In the genomic region with DNA sequence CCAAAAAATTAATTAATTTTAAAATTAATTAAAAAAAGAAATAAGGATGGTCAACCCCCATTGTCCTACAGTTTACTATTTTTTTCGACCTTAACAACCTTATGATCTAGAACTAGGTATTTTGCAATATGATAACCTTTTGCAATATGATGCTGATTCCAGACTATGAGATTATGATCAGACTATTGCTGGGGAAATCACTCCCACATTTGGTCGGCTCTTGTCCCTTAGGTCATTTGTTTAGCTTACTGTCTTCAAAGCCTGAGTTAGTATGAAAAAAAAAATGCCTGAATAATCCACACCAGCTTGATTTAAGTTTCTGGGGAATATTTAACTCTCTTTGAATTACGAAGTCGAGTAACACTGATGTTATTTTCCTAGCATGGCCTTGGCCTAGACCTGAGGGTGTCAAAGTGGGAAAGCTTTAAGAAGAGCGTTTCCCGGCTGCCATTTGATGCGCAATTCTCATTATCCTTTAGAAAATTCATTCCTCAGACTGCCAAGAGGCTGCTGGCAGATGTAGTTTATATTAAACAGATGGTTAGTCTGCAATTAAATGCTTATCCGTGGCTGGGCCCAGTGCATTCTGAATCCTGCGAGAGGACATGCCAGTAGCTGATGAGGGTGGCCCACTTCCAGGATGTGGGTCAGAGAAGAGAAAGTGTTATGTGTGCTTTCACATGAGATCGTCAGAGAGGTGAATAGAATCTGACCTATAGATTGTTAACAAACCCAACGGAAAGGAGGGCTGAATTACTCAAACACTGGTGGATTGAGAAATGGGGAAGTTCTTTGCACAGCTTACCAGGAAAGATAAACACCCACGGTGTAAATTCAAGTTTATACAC, we compare ENCODE assay signal across 12 cellular contexts.
DNase-seq lines count a peak whose midpoint lies in the region; ATAC-seq, FAIRE-seq and TF ChIP-seq lines count a peak whose summit lies in the region.
"Had no signal": no experiment of that assay in that cellular context is flagged by ENCODE, and none has a peak within 500 bp of the region (broad histone marks: within the 10 kb centered on the region; RNA-seq: fewer than 3 reads in every experiment).

No MANE protein-coding gene starts in this region.

- CTCF ChIA-PET in MCF 10A (lab: Yijun Ruan, JAX): interaction anchor here (0.6 kb wide), 3 partner anchors 162 to 644 kb away, joined by 3 to 4 read pairs (median 4); no protein-coding TSS in a partner anchor
- CTCF ChIA-PET in activated CD8-positive, alpha-beta T cell treated with anti-CD3 and anti-CD28 coated beads, Interleukin-2, amount 10 ng/mL, durations not matched to agents 7 days and 5 days (lab: Charles Lee): interaction anchor here (0.6 to 1.1 kb wide), 2 partner anchors 11 to 545 kb away, joined by 3 read pairs; no protein-coding TSS in a partner anchor

- H3K36me3 Mint-ChIP-seq in MCF 10A (ENCODE audit: insufficient read depth, unreplicated experiment): no peaks in the 10 kb centered on the region
- no peaks in the 10 kb centered on the region for H3K36me3 Mint-ChIP-seq in activated CD8-positive, alpha-beta T cell treated with anti-CD3 and anti-CD28 coated beads, Interleukin-2, amount 10 ng/mL, durations not matched to agents 7 days and 5 days (ENCODE audit: low read depth)
- no peaks in the 10 kb centered on the region for H3K36me3 Mint-ChIP-seq in activated T-helper 2 cell treated with anti-CD3 and anti-CD28 coated beads, Interferon-gamma antibody, Interleukin-2, Interleukin-4, amounts not matched to agents 10 μg/mL and 5 μg/mL and 100 μg/mL, durations not matched to agents 14 hours and 24 hours and 36 hours (ENCODE audit: low read depth)

- H3K4me1 Mint-ChIP-seq in MCF 10A (ENCODE audit: insufficient read depth, unreplicated experiment): no peaks in the 10 kb centered on the region
- H3K4me1 Mint-ChIP-seq in activated CD8-positive, alpha-beta T cell treated with anti-CD3 and anti-CD28 coated beads, Interleukin-2, amount 10 ng/mL, durations not matched to agents 7 days and 5 days (ENCODE audit: low read depth): peaks cover 8% of the 10 kb centered on the region
- H3K4me1 Mint-ChIP-seq in activated T-helper 2 cell treated with anti-CD3 and anti-CD28 coated beads, Interferon-gamma antibody, Interleukin-2, Interleukin-4, amounts not matched to agents 10 μg/mL and 5 μg/mL and 100 μg/mL, durations not matched to agents 14 hours and 24 hours and 36 hours (ENCODE audit: low read depth): peaks cover 5% of the 10 kb centered on the region

- BruUV-seq in MCF 10A (replicated peaks; lab: Mats Ljungman, UMichigan): no TSS peak

- H3K27ac Mint-ChIP-seq in MCF 10A (ENCODE audit: low read depth, unreplicated experiment): no peak overlapping the region
- H3K27ac Mint-ChIP-seq in activated CD8-positive, alpha-beta T cell treated with anti-CD3 and anti-CD28 coated beads, Interleukin-2, amount 10 ng/mL, durations not matched to agents 7 days and 5 days: no peak overlapping the region
- H3K27ac Mint-ChIP-seq in activated T-helper 2 cell treated with anti-CD3 and anti-CD28 coated beads, Interferon-gamma antibody, Interleukin-2, Interleukin-4, amounts not matched to agents 10 μg/mL and 5 μg/mL and 100 μg/mL, durations not matched to agents 14 hours and 24 hours and 36 hours: no peak overlapping the region
- H3K27ac Mint-ChIP-seq: activated T-helper 1 cell treated with anti-CD3 and anti-CD28 coated beads, Interleukin-12 subunit alpha, Interleukin-12 subunit beta, Interleukin-2, Interleukin-4 antibody, amounts not matched to agents 30 ng/mL and 10 ng/mL and 1 ng/mL, durations not matched to agents 14 hours and 24 hours and 36 hours had no signal

- DNase-seq in MCF 10A (ENCODE audit: unreplicated experiment) (peak; percentile 5), breast epithelium (ENCODE audit: low spot score in 2 of 2) (no peak), inferior parietal cortex (ENCODE audit: extremely low spot score) (peak; percentile 20), urothelium cell line (ENCODE audit: low spot score) (peak; percentile 12)
- DNase-seq in activated CD8-positive, alpha-beta T cell treated with anti-CD3 and anti-CD28 coated beads, Interleukin-2, amount 10 ng/mL, durations not matched to agents 7 days and 5 days: peak; percentile 50
- no peak for DNase-seq in activated CD4-positive, alpha-beta T cell treated with anti-CD3 and anti-CD28 coated beads, Interleukin-2, amount 50 U/mL, for 48 hours
- DNase-seq in activated T-helper 2 cell treated with anti-CD3 and anti-CD28 coated beads, Interferon-gamma antibody, Interleukin-2, Interleukin-4, amounts not matched to agents 10 μg/mL and 5 μg/mL and 100 μg/mL, durations not matched to agents 14 hours and 24 hours and 36 hours (ENCODE audit: low spot score): no peak
- DNase-seq: ACHN; Peyer's patch; stimulated activated CD4-positive, alpha-beta T cell treated with anti-CD3 and anti-CD28 coated beads, Interleukin-1b, Interleukin-23, amount 100 ng/mL, for 48 hours had no signal

- H3K4me3 Mint-ChIP-seq in MCF 10A (ENCODE audit: unreplicated experiment): no peak overlapping the region
- no peak overlapping the region for H3K4me3 Mint-ChIP-seq in activated CD8-positive, alpha-beta T cell treated with anti-CD3 and anti-CD28 coated beads, Interleukin-2, amount 10 ng/mL, durations not matched to agents 7 days and 5 days
- no peak overlapping the region for H3K4me3 Mint-ChIP-seq in activated T-helper 2 cell treated with anti-CD3 and anti-CD28 coated beads, Interferon-gamma antibody, Interleukin-2, Interleukin-4, amounts not matched to agents 10 μg/mL and 5 μg/mL and 100 μg/mL, durations not matched to agents 14 hours and 24 hours and 36 hours (ENCODE audit: low read depth)
- H3K4me3 Mint-ChIP-seq: activated T-helper 1 cell treated with anti-CD3 and anti-CD28 coated beads, Interleukin-12 subunit alpha, Interleukin-12 subunit beta, Interleukin-2, Interleukin-4 antibody, amounts not matched to agents 30 ng/mL and 10 ng/mL and 1 ng/mL, durations not matched to agents 14 hours and 24 hours and 36 hours had no signal

- ATAC-seq in activated CD8-positive, alpha-beta T cell treated with anti-CD3 and anti-CD28 coated beads, Interleukin-2, amount 10 ng/mL, durations not matched to agents 7 days and 5 days: no peak
- no peak for ATAC-seq in GM18861 (IDR thresholded peaks at IDR 0.05; ENCODE audit: unreplicated experiment)

- no peaks in the 10 kb centered on the region for H3K9me3 ChIP-seq in breast epithelium
- H3K9me3 ChIP-seq: Peyer's patch had no signal

- TF ChIP-seq CTCF in MCF 10A (IDR thresholded peaks at IDR 0.05; ENCODE audit: unreplicated experiment): no peak
- no peak for TF ChIP-seq CTCF in breast epithelium (IDR thresholded peaks at IDR 0.05)

- intact Hi-C loops in MCF 10A (cut with micrococcal nuclease): no loop called here
- intact Hi-C loops in breast epithelium (cut with DNase I; ENCODE audit: low total_unique reads): no loop called here
- intact Hi-C loops in activated T-helper 2 cell treated with anti-CD3 and anti-CD28 coated beads, Interferon-gamma antibody, Interleukin-2, Interleukin-4, amounts not matched to agents 10 μg/mL and 5 μg/mL and 100 μg/mL, durations not matched to agents 14 hours and 24 hours and 36 hours (cut with micrococcal nuclease): no loop called here

- H3K4me3 ChIP-seq in breast epithelium: no peak overlapping the region
- H3K4me3 ChIP-seq: Peyer's patch had no signal

- TF ChIP-seq POLR2A in breast epithelium (IDR thresholded peaks at IDR 0.05): no peak

- H3K9me3 Mint-ChIP-seq in MCF 10A (ENCODE audit: unreplicated experiment): no peaks in the 10 kb centered on the region
- H3K9me3 Mint-ChIP-seq in activated CD8-positive, alpha-beta T cell treated with anti-CD3 and anti-CD28 coated beads, Interleukin-2, amount 10 ng/mL, durations not matched to agents 7 days and 5 days (ENCODE audit: insufficient read depth): no peaks in the 10 kb centered on the region
- no peaks in the 10 kb centered on the region for H3K9me3 Mint-ChIP-seq in activated T-helper 2 cell treated with anti-CD3 and anti-CD28 coated beads, Interferon-gamma antibody, Interleukin-2, Interleukin-4, amounts not matched to agents 10 μg/mL and 5 μg/mL and 100 μg/mL, durations not matched to agents 14 hours and 24 hours and 36 hours
- H3K9me3 Mint-ChIP-seq: activated T-helper 1 cell treated with anti-CD3 and anti-CD28 coated beads, Interleukin-12 subunit alpha, Interleukin-12 subunit beta, Interleukin-2, Interleukin-4 antibody, amounts not matched to agents 30 ng/mL and 10 ng/mL and 1 ng/mL, durations not matched to agents 14 hours and 24 hours and 36 hours had no signal

- no peaks in the 10 kb centered on the region for H3K36me3 ChIP-seq in breast epithelium
- H3K36me3 ChIP-seq: Peyer's patch had no signal

- no peaks in the 10 kb centered on the region for H3K27me3 Mint-ChIP-seq in MCF 10A (ENCODE audit: insufficient read depth, unreplicated experiment)
- H3K27me3 Mint-ChIP-seq in activated CD8-positive, alpha-beta T cell treated with anti-CD3 and anti-CD28 coated beads, Interleukin-2, amount 10 ng/mL, durations not matched to agents 7 days and 5 days (ENCODE audit: low read depth): peaks cover 21% of the 10 kb centered on the region
- peaks cover 12% of the 10 kb centered on the region for H3K27me3 Mint-ChIP-seq in activated T-helper 2 cell treated with anti-CD3 and anti-CD28 coated beads, Interferon-gamma antibody, Interleukin-2, Interleukin-4, amounts not matched to agents 10 μg/mL and 5 μg/mL and 100 μg/mL, durations not matched to agents 14 hours and 24 hours and 36 hours (ENCODE audit: low read depth)

- no peaks in the 10 kb centered on the region for H3K27me3 ChIP-seq in breast epithelium
- H3K27me3 ChIP-seq: Peyer's patch had no signal

- no peaks in the 10 kb centered on the region for H3K4me1 ChIP-seq in breast epithelium
- H3K4me1 ChIP-seq: Peyer's patch had no signal

- POLR2A ChIA-PET in MCF 10A (lab: Yijun Ruan, JAX): interaction anchor here (0.7 kb wide), 1 partner anchor 771 kb away, joined by 5 read pairs; no protein-coding TSS in a partner anchor
- POLR2A ChIA-PET in activated CD8-positive, alpha-beta T cell treated with anti-CD3 and anti-CD28 coated beads, Interleukin-2, amount 10 ng/mL, durations not matched to agents 7 days and 5 days (lab: Charles Lee): no interaction called here

- no peak for FAIRE-seq in urothelium cell line (lab: Jason Lieb, UNC)

- peak overlapping the region in 1 of 2 donors; percentile 33 for H3K27ac ChIP-seq in breast epithelium

Comparison
In these comparisons a context has a peak if more than half of its experiments do, and no peak if none do; other contexts are left out.
1. DNase-seq: peak in MCF 10A (single experiment), activated CD8-positive, alpha-beta T cell treated with anti-CD3 and anti-CD28 coated beads, Interleukin-2, amount 10 ng/mL, durations not matched to agents 7 days and 5 days (single experiment), inferior parietal cortex (single experiment) and urothelium cell line (single experiment); none in breast epithelium (0 of 2), activated CD4-positive, alpha-beta T cell treated with anti-CD3 and anti-CD28 coated beads, Interleukin-2, amount 50 U/mL, for 48 hours (0 of 2) and activated T-helper 2 cell treated with anti-CD3 and anti-CD28 coated beads, Interferon-gamma antibody, Interleukin-2, Interleukin-4, amounts not matched to agents 10 μg/mL and 5 μg/mL and 100 μg/mL, durations not matched to agents 14 hours and 24 hours and 36 hours (single experiment).